In the genomic region with DNA sequence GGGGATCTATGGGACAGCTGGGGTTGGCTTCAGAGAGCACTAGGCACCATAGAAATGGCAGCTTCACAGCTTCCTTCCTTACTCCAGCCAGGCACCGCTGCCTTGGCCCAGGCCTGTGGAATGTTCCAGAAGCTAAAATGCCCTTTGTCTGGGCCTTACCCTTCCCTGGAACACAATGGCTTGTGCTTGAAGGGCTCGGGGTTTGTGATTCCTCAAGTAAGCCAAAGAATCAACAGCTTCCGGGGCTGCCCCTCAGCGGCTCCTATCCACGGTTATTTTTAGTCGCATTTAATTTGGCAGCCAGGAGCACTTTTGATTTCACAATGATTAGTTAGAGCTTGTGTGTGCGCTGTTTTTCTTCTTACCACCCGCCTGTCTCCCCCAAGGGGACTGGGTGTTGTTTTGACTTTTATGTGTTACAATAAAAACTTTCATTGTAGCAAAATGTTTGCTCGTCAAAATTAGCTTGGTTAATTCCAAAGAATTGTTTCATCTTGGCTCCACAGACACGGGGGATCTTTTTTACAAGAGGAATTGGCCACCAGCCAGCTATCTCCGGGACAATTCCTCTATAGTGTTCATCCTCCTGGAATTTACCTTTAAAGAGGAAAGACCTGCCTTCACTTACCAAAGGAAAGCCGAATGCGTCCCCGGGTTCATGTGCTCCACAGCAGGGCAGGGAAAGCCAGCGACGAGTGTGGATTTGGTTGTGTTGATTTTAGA, we compare ENCODE assay signal across 9 cellular contexts.
DNase-seq lines count a peak whose midpoint lies in the region; ATAC-seq and TF ChIP-seq lines count a peak whose summit lies in the region.
"Had no signal": no experiment of that assay in that cellular context is flagged by ENCODE, and none has a peak within 500 bp of the region (broad histone marks: within the 10 kb centered on the region; RNA-seq: fewer than 3 reads in every experiment).

No MANE protein-coding gene starts in this region.

- peaks cover 3% of the 10 kb centered on the region for H3K9me3 Mint-ChIP-seq in activated T-helper 1 cell treated with anti-CD3 and anti-CD28 coated beads, Interleukin-12 subunit alpha, Interleukin-12 subunit beta, Interleukin-2, Interleukin-4 antibody, amounts not matched to agents 30 ng/mL and 10 ng/mL and 1 ng/mL, durations not matched to agents 14 hours and 24 hours and 36 hours

- H3K4me3 Mint-ChIP-seq in activated T-helper 1 cell treated with anti-CD3 and anti-CD28 coated beads, Interleukin-12 subunit alpha, Interleukin-12 subunit beta, Interleukin-2, Interleukin-4 antibody, amounts not matched to agents 30 ng/mL and 10 ng/mL and 1 ng/mL, durations not matched to agents 14 hours and 24 hours and 36 hours: no peak overlapping the region

- DNase-seq in NCI-H345 (lab: John Stamatoyannopoulos, UW): peak; percentile 60
- DNase-seq in NCI-H345 treated with DMSO at 0.1 percent for 48 hours (lab: John Stamatoyannopoulos, UW; ENCODE audit: unreplicated experiment): no peak
- peak; percentile 56 for DNase-seq in SK-N-MC (ENCODE audit: low read depth, low spot score)
- DNase-seq in cardiac septum (ENCODE audit: low spot score): peak; percentile 74
- DNase-seq in suprapubic skin (ENCODE audit: low spot score in 2 of 2): no peak
- DNase-seq in activated T-helper 1 cell treated with anti-CD3 and anti-CD28 coated beads, Interleukin-12 subunit alpha, Interleukin-12 subunit beta, Interleukin-2, Interleukin-4 antibody, amounts not matched to agents 30 ng/mL and 10 ng/mL and 1 ng/mL, durations not matched to agents 14 hours and 24 hours and 36 hours (ENCODE audit: low spot score): no peak
- no peak for DNase-seq in DMS114 treated with DMSO at 0.1 percent for 48 hours (lab: John Stamatoyannopoulos, UW; ENCODE audit: unreplicated experiment)

- TF ChIP-seq CTCF in suprapubic skin (IDR thresholded peaks at IDR 0.05): no peak

- ATAC-seq in HG02938 (IDR thresholded peaks at IDR 0.05; ENCODE audit: unreplicated experiment): no peak

- H3K27ac Mint-ChIP-seq in activated T-helper 1 cell treated with anti-CD3 and anti-CD28 coated beads, Interleukin-12 subunit alpha, Interleukin-12 subunit beta, Interleukin-2, Interleukin-4 antibody, amounts not matched to agents 30 ng/mL and 10 ng/mL and 1 ng/mL, durations not matched to agents 14 hours and 24 hours and 36 hours: no peak overlapping the region

- no peak for TF ChIP-seq POLR2A in suprapubic skin (IDR thresholded peaks at IDR 0.05)

- peaks cover 6% of the 10 kb centered on the region for H3K27me3 ChIP-seq in suprapubic skin

- H3K9ac ChIP-seq in SK-N-MC (ENCODE audit: insufficient read length): no peak overlapping the region

- WGBS in suprapubic skin: 18% methylated on average over 16 of the region's 16 CpGs

- H3K9me3 ChIP-seq in SK-N-MC (ENCODE audit: low read depth, low read length) (no peaks in the 10 kb centered on the region), suprapubic skin (no peaks in the 10 kb centered on the region)

- peaks cover 19% of the 10 kb centered on the region for H3K4me1 Mint-ChIP-seq in activated T-helper 1 cell treated with anti-CD3 and anti-CD28 coated beads, Interleukin-12 subunit alpha, Interleukin-12 subunit beta, Interleukin-2, Interleukin-4 antibody, amounts not matched to agents 30 ng/mL and 10 ng/mL and 1 ng/mL, durations not matched to agents 14 hours and 24 hours and 36 hours (ENCODE audit: low read depth)

- H3K27me3 Mint-ChIP-seq in activated T-helper 1 cell treated with anti-CD3 and anti-CD28 coated beads, Interleukin-12 subunit alpha, Interleukin-12 subunit beta, Interleukin-2, Interleukin-4 antibody, amounts not matched to agents 30 ng/mL and 10 ng/mL and 1 ng/mL, durations not matched to agents 14 hours and 24 hours and 36 hours (ENCODE audit: insufficient read depth): peaks cover 18% of the 10 kb centered on the region

- no peak for TF ChIP-seq EP300 in suprapubic skin (IDR thresholded peaks at IDR 0.05)

- H3K4me3 ChIP-seq in SK-N-MC: peak overlapping the region; percentile 64
- no peak overlapping the region for H3K4me3 ChIP-seq in suprapubic skin

- H3K27ac ChIP-seq in SK-N-MC (peak overlapping the region; percentile 73; the same call in 1 of the 2 replicates), suprapubic skin (peak overlapping the region; percentile 22)
- H3K27ac ChIP-seq: C4-2B had no signal

- no peaks in the 10 kb centered on the region for H3K36me3 ChIP-seq in SK-N-MC (ENCODE audit: insufficient read depth, low read length)
- H3K36me3 ChIP-seq in suprapubic skin: no peaks in the 10 kb centered on the region

- H3K4me1 ChIP-seq in suprapubic skin: peaks cover 35% of the 10 kb centered on the region

- intact Hi-C loops in cardiac septum (cut with DNase I): no loop called here
- intact Hi-C loops in activated T-helper 1 cell treated with anti-CD3 and anti-CD28 coated beads, Interleukin-12 subunit alpha, Interleukin-12 subunit beta, Interleukin-2, Interleukin-4 antibody, amounts not matched to agents 30 ng/mL and 10 ng/mL and 1 ng/mL, durations not matched to agents 14 hours and 24 hours and 36 hours (cut with micrococcal nuclease): loop anchor here (1.0 to 5.0 kb wide), 3 partner anchors 75 to 297 kb away; no protein-coding TSS in a partner anchor

- H3K36me3 Mint-ChIP-seq in activated T-helper 1 cell treated with anti-CD3 and anti-CD28 coated beads, Interleukin-12 subunit alpha, Interleukin-12 subunit beta, Interleukin-2, Interleukin-4 antibody, amounts not matched to agents 30 ng/mL and 10 ng/mL and 1 ng/mL, durations not matched to agents 14 hours and 24 hours and 36 hours (ENCODE audit: low read depth): peaks cover 1% of the 10 kb centered on the region

Comparison
In these comparisons a context has a peak if more than half of its experiments do, and no peak if none do; other contexts are left out.
1. DNase-seq: peak in NCI-H345 (single experiment), SK-N-MC (single experiment) and cardiac septum (single experiment); none in NCI-H345 treated with DMSO at 0.1 percent for 48 hours (single experiment), suprapubic skin (0 of 2), activated T-helper 1 cell treated with anti-CD3 and anti-CD28 coated beads, Interleukin-12 subunit alpha, Interleukin-12 subunit beta, Interleukin-2, Interleukin-4 antibody, amounts not matched to agents 30 ng/mL and 10 ng/mL and 1 ng/mL, durations not matched to agents 14 hours and 24 hours and 36 hours (single experiment) and DMS114 treated with DMSO at 0.1 percent for 48 hours (single experiment).